ENCODE assay signal across 3 cellular contexts in the genomic region with DNA sequence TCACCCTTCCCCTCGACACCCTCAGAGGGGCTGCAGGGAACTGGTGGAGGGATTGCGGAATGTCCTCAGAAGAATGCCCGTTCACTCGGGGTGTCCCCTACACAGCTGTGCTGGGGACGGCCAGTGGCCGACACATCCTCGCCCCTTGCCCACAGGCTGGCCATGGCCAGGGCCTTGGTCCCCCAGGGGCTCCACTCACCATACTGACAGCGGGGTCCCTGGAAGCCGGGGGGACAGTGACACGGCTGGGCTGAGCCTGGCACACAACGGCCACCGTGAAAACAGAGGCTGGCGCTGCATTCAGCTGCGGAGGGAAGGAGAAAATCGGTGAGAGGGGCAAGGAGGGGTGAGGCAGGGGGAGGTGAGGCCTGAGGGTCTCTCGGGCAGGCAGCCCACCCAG.
"Had no signal": no experiment of that assay in that cellular context is flagged by ENCODE, and none has a peak within 500 bp of the region (broad histone marks: within the 10 kb centered on the region; RNA-seq: fewer than 3 reads in every experiment).

No MANE protein-coding gene starts in this region.

- DNase-seq: GDM1, GF-D8 had no signal

- H3K4me3 ChIP-seq: GM12878 had no signal
